Comparison of ENCODE assay signal across 11 cellular contexts in genomic region chr5:116521173-116521872, GRCh38. TPM values are rescaled to one million over a fixed set of nuclear protein-coding genes. Genes with fewer than 3 reads are reported as not detected.
DNase-seq lines count a peak whose midpoint lies in the region; ATAC-seq, FAIRE-seq and TF ChIP-seq lines count a peak whose summit lies in the region.
"Had no signal": no experiment of that assay in that cellular context is flagged by ENCODE, and none has a peak within 500 bp of the region (broad histone marks: within the 10 kb centered on the region; RNA-seq: fewer than 3 reads in every experiment).

No MANE protein-coding gene starts in this region.

- H2AFZ ChIP-seq in H1 (ENCODE audit: low read length) = no peak overlapping the region

- H2BK5ac ChIP-seq in H1 (ENCODE audit: low read depth, low read length) = no peak overlapping the region

- H4K20me1 ChIP-seq in H1 (replicated peaks in 1 of 2; ENCODE audit: control insufficient read depth in 1 of 2, insufficient read depth in 2 of 2, low read length in 2 of 2) = peaks cover 36 to 51% of the 10 kb centered on the region in 2 experiments

- H3K56ac ChIP-seq in H1 (replicated peaks; ENCODE audit: insufficient read length, low read depth, low read length) = no peak overlapping the region

- no peak overlapping the region for H3K4me3 Mint-ChIP-seq in activated naive CD4-positive, alpha-beta T cell treated with anti-CD3 and anti-CD28 coated beads, Interleukin-2, amount 10 ng/mL, durations not matched to agents 7 days and 5 days

- H3K4me1 Mint-ChIP-seq in activated naive CD4-positive, alpha-beta T cell treated with anti-CD3 and anti-CD28 coated beads, Interleukin-2, amount 10 ng/mL, durations not matched to agents 7 days and 5 days = no peaks in the 10 kb centered on the region

- in situ Hi-C loops in gastrocnemius medialis (cut with MboI; ENCODE audit: low sequenced_read_pairs in 4 of 4) = no loop called here

- no peak overlapping the region for H3K23ac ChIP-seq in H1 (ENCODE audit: insufficient read length)

- H3K4me2 ChIP-seq in H1 (ENCODE audit: insufficient read depth in 1 of 2, low read depth in 2 of 2, low read length in 2 of 2) = peak overlapping the region in 1 of 2 experiments; percentile 10; a peak in 1 of 4 replicates
- H3K4me2 ChIP-seq: KMS-11 had no signal

- POLR2A ChIA-PET in H1 (lab: Charles Lee; ENCODE audit: partially characterized antibody) = no interaction called here

- CTCF ChIA-PET in H1 (lab: Charles Lee; ENCODE audit: partially characterized antibody) = interaction anchor here (1.6 kb wide), 1 partner anchor 11 kb away, joined by 3 read pairs; no protein-coding TSS in a partner anchor
- CTCF ChIA-PET in activated naive CD4-positive, alpha-beta T cell treated with anti-CD3 and anti-CD28 coated beads, Interleukin-2, amount 10 ng/mL, durations not matched to agents 7 days and 5 days (lab: Charles Lee) = no interaction called here

- no peak overlapping the region for H4K5ac ChIP-seq in H1 (ENCODE audit: insufficient read length, low read depth, low read length)

- H2BK12ac ChIP-seq in H1 (ENCODE audit: low read depth, low read length) = no peak overlapping the region

- no peak for DNase-seq in H1 (ENCODE audit: low read depth in 1 of 2, low spot score in 2 of 2)
- DNase-seq in gastrocnemius medialis = peak in 1 of 2 donors; percentile 21
- DNase-seq in iPS-NIHi11 (ENCODE audit: low spot score) = no peak
- DNase-seq in 8988T = no peak
- DNase-seq in activated naive CD4-positive, alpha-beta T cell treated with anti-CD3 and anti-CD28 coated beads, Interleukin-2, amount 10 ng/mL, durations not matched to agents 7 days and 5 days = no peak
- DNase-seq in NCI-H2227 treated with DMSO at 0.1 percent for 48 hours (lab: John Stamatoyannopoulos, UW) = no peak
- DNase-seq: DMS153, transverse colon had no signal

- no peak overlapping the region for H4K91ac ChIP-seq in H1 (replicated peaks; ENCODE audit: insufficient read length, low read length)

- H3K9ac ChIP-seq in H1 (replicated peaks in 1 of 4; ENCODE audit: extremely low read depth in 1 of 4, low read depth in 3 of 4, low read length in 3 of 4) = no peak overlapping the region
- H3K9ac ChIP-seq: KMS-11 had no signal

- H2BK15ac ChIP-seq in H1 (ENCODE audit: low read length) = no peak overlapping the region

- no peak overlapping the region for H4K8ac ChIP-seq in H1 (ENCODE audit: extremely low read depth, insufficient read depth, low read length)

- H3K23me2 ChIP-seq in H1 (ENCODE audit: low read depth, low read length) = no peaks in the 10 kb centered on the region

- no peaks in the 10 kb centered on the region for H3K36me3 ChIP-seq in H1 (ENCODE audit: control insufficient read depth in 2 of 4, insufficient read depth in 4 of 4, low read length in 3 of 4)
- H3K36me3 ChIP-seq in gastrocnemius medialis = no peaks in the 10 kb centered on the region
- H3K36me3 ChIP-seq: transverse colon had no signal

- FAIRE-seq in H1 (lab: Jason Lieb, UNC) = no peak

- TF ChIP-seq POLR2A in H1 (IDR thresholded peaks at IDR 0.05; ENCODE audit: control extremely low read depth in 1 of 2, low read depth in 2 of 2, low read length in 2 of 2) (no peak), gastrocnemius medialis (IDR thresholded peaks at IDR 0.05) (no peak)

- H2BK20ac ChIP-seq in H1 (ENCODE audit: low read length) = no peak overlapping the region

- H3K36me3 Mint-ChIP-seq in activated naive CD4-positive, alpha-beta T cell treated with anti-CD3 and anti-CD28 coated beads, Interleukin-2, amount 10 ng/mL, durations not matched to agents 7 days and 5 days = no peaks in the 10 kb centered on the region

- H3K9me3 ChIP-seq in H1 (ENCODE audit: insufficient read depth in 2 of 2, low read depth in 1 of 2, low read length in 1 of 2) (no peaks in the 10 kb centered on the region), gastrocnemius medialis (no peaks in the 10 kb centered on the region)
- H3K9me3 ChIP-seq: transverse colon had no signal

- H3K27me3 Mint-ChIP-seq in activated naive CD4-positive, alpha-beta T cell treated with anti-CD3 and anti-CD28 coated beads, Interleukin-2, amount 10 ng/mL, durations not matched to agents 7 days and 5 days = no peaks in the 10 kb centered on the region

- H3K14ac ChIP-seq in H1 (ENCODE audit: insufficient read length) = no peak overlapping the region

- 92% methylated on average over 5 of the region's 5 CpGs; no CpG with 5 or more reads in 1 of the 2 experiments for WGBS in H1 (ENCODE audit: extremely low coverage in 1 of 2, insufficient coverage in 1 of 2, insufficient read length in 1 of 2, insufficient replicate concordance in 2 of 2, low coverage in 1 of 2, low lambda C conversion rate in 2 of 2, missing lambda C conversion rate in 1 of 2), 2 experiments

- TF ChIP-seq RAD21 in H1 (IDR thresholded peaks at IDR 0.05 in 1 of 2, conservative IDR thresholded peaks at IDR 0.05 in 1 of 2; ENCODE audit: low read depth in 2 of 2, low read length in 2 of 2) = no peak

- no peak for TF ChIP-seq CTCF in H1 (IDR thresholded peaks at IDR 0.05; ENCODE audit: control extremely low read depth in 1 of 3, insufficient read depth in 1 of 3, low read depth in 1 of 3, low read length in 3 of 3)
- TF ChIP-seq CTCF in gastrocnemius medialis (IDR thresholded peaks at IDR 0.05 in 4 of 5, conservative IDR thresholded peaks at IDR 0.05 in 1 of 5) = no peak

- peak; percentile 74 for ATAC-seq in GM19023 (IDR thresholded peaks at IDR 0.05; ENCODE audit: unreplicated experiment)
- peak; percentile 64 for ATAC-seq in HG02852 (IDR thresholded peaks at IDR 0.05; ENCODE audit: unreplicated experiment)
- peak; percentile 27 to 61 for ATAC-seq in gastrocnemius medialis

- H2AK5ac ChIP-seq in H1 (ENCODE audit: low read depth, low read length) = no peak overlapping the region

- H3K4me1 ChIP-seq in H1 (replicated peaks in 1 of 4; ENCODE audit: control insufficient read depth in 3 of 4, insufficient read depth in 4 of 4, low read length in 3 of 4) (peaks cover 1 to 15% (median 10%) of the 10 kb centered on the region in 4 experiments), gastrocnemius medialis (peaks cover 0 to 19% of the 10 kb centered on the region in 2 donors)

- H3K27ac ChIP-seq in H1 (ENCODE audit: low read depth, low read length) (no peak overlapping the region), gastrocnemius medialis (no peak overlapping the region)
- H3K27ac ChIP-seq: KMS-11, transverse colon had no signal

- no peak overlapping the region for H3K4ac ChIP-seq in H1 (replicated peaks; ENCODE audit: insufficient read length, low read depth, low read length)

- H3K79me1 ChIP-seq in H1 (ENCODE audit: low read depth, low read length) = peaks cover 14% of the 10 kb centered on the region

- peaks cover 83 to 100% of the 10 kb centered on the region in 2 experiments for H3K79me2 ChIP-seq in H1 (ENCODE audit: control insufficient read depth in 1 of 2, insufficient read depth in 2 of 2, low read length in 2 of 2)

- no peak overlapping the region for H3K18ac ChIP-seq in H1 (ENCODE audit: extremely low read depth, low read length)

- no peak for TF ChIP-seq EP300 in H1 (IDR thresholded peaks at IDR 0.05; ENCODE audit: borderline replicate concordance in 1 of 2, low read depth in 2 of 2, low read length in 2 of 2)

- H3K27me3 ChIP-seq in H1 (replicated peaks in 1 of 4; ENCODE audit: control insufficient read depth in 3 of 4, extremely low read depth in 1 of 4, insufficient read depth in 3 of 4, low read length in 3 of 4) (peaks cover 0 to 2% (median 0%) of the 10 kb centered on the region in 4 experiments; a peak in 1 of 7 replicates), gastrocnemius medialis (no peaks in the 10 kb centered on the region)
- H3K27me3 ChIP-seq: transverse colon had no signal

- H3K9me3 Mint-ChIP-seq in activated naive CD4-positive, alpha-beta T cell treated with anti-CD3 and anti-CD28 coated beads, Interleukin-2, amount 10 ng/mL, durations not matched to agents 7 days and 5 days = no peaks in the 10 kb centered on the region

- intact Hi-C loops in gastrocnemius medialis (cut with DNase I; ENCODE audit: low total_unique reads) = no loop called here

- H2BK120ac ChIP-seq in H1 (replicated peaks; ENCODE audit: low read depth, low read length) = no peak overlapping the region

- H3K27ac Mint-ChIP-seq in activated naive CD4-positive, alpha-beta T cell treated with anti-CD3 and anti-CD28 coated beads, Interleukin-2, amount 10 ng/mL, durations not matched to agents 7 days and 5 days = no peak overlapping the region

- H3K4me3 ChIP-seq in H1 (ENCODE audit: extremely low read depth in 1 of 4, insufficient read depth in 2 of 4, low read depth in 3 of 4, low read length in 4 of 4) (no peak overlapping the region), gastrocnemius medialis (no peak overlapping the region)
- H3K4me3 ChIP-seq: transverse colon had no signal

TF ChIP-seq in H1, 55 proteins besides CTCF, POLR2A, EP300 and RAD21 (continues in another document):
- TF ChIP-seq POLR2AphosphoS5 (IDR thresholded peaks at IDR 0.05; ENCODE audit: low read depth, low read length) = 0 out of 2 replicates have a peak, but pooled peaks have one; percentile 48
- TF ChIP-seq BCL11A (IDR thresholded peaks at IDR 0.05; ENCODE audit: low read depth in 2 of 2, low read length in 2 of 2) = no peak
- no peak for TF ChIP-seq TAF1 (IDR thresholded peaks at IDR 0.05; ENCODE audit: low read depth, low read length)

RNA-seq across cellular contexts. Expression of gene SEMA6A, which starts 53.3 kb away (rescaled TPM):
- total RNA-seq in H1 (2021; fragmentation: NEBNext Ultra II Directional; extraction: Animal tissue kit (Norgen Biotek cat#: 25700)) = 260 and 277 TPM in 2 replicates
- 78.3 and 122 TPM in 2 replicates for polyA plus RNA-seq in H1 (2011; rRNA removed)
- 94.2 TPM for polyA plus RNA-seq in H1 (2011; cell fraction: cytosol; rRNA removed)
- polyA plus RNA-seq in H1 (2011; cell fraction: nucleus; rRNA removed) = 201 TPM
- 134 to 170 TPM (median 158 TPM) in 4 replicates for polyA plus RNA-seq in H1 (2012, experiment 1 of 2)
- 17.8 TPM for polyA plus RNA-seq in H1 (2012, experiment 2 of 2)
- 452 TPM for polyA plus RNA-seq in H1 (2013, experiment 1 of 2)
- 483 TPM for polyA plus RNA-seq in H1 (2013, experiment 2 of 2)
- 166 and 205 TPM in 2 replicates for polyA minus RNA-seq in H1 (2011; rRNA and poly(A)+ RNA removed)
- polyA minus RNA-seq in H1 (2011; cell fraction: cytosol; rRNA and poly(A)+ RNA removed) = 219 TPM
- 424 TPM for polyA minus RNA-seq in H1 (2011; cell fraction: nucleus; rRNA and poly(A)+ RNA removed)
- 1 to 10 TPM; 2.5 to 6.5 (median 2.7) TPM for total RNA-seq in gastrocnemius medialis

Comparison
In these comparisons a context has a peak if more than half of its experiments do, and no peak if none do; other contexts are left out.
1. RNA of gene SEMA6A, which starts 53.3 kb away (total RNA-seq): 260 to 277 TPM in H1; 2.5 to 6.5 TPM in gastrocnemius medialis; every median in the first group is over 10 times any median in the second.
2. Peak in every context shown above with its lines, with median percentiles within 50 percentile points of each other: ATAC-seq.